Comparison of ENCODE assay signal across 8 cellular contexts in the genomic region with DNA sequence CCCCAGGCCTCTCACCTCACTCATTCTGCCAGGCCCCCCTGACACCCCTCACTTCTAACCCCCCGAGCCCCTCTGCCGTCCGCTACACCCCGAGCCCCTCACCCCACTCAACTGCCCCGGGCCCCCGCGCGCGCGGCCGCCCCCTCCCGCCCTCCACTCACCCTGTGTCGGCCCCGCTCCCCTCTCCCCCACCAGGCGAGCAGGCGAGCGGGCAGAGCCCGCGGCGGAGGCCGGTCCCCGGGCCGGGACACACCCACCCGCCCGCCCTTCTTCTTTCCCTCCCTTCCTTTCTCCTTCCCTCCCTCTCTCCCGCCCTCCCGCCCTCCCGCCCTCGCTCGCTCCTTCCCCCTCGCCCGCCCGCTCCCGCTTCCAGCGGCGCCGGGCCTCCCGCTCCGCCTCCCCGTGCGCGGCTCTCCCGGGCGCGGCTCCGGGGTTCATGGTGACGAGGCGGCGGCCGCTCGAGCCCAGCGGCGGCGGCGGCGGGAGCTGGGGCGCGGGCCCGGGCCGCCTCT. TPM values are rescaled to one million over a fixed set of nuclear protein-coding genes. Genes with fewer than 3 reads are reported as not detected.
A peak's percentile ranks its signal among the peaks of the same experiment; 100 is the strongest.
DNase-seq lines count a peak whose midpoint lies in the region; ATAC-seq and TF ChIP-seq lines count a peak whose summit lies in the region.

A gene with protein sequence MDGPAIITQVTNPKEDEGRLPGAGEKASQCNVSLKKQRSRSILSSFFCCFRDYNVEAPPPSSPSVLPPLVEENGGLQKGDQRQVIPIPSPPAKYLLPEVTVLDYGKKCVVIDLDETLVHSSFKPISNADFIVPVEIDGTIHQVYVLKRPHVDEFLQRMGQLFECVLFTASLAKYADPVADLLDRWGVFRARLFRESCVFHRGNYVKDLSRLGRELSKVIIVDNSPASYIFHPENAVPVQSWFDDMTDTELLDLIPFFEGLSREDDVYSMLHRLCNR (plus strand): TSS at position 341 of the 512 bp plus-strand sequence. CDS start 320 bp downstream, outside the sequence.

- H3K27ac ChIP-seq in skin epidermis: peak within 1 kb of the TSS; percentile 48 to 91 (median 80)

- peak; percentile 19 for TF ChIP-seq CTCF in chondrocyte (IDR thresholded peaks at IDR 0.05)

- peaks cover 42% of the 10 kb centered on the region for H3K4me1 Mint-ChIP-seq in chondrocyte (ENCODE audit: low read depth)

- no peaks in the 10 kb centered on the region for H3K9me3 Mint-ChIP-seq in chondrocyte (ENCODE audit: low read depth)

- no peaks in the 10 kb centered on the region for H3K27me3 Mint-ChIP-seq in chondrocyte (ENCODE audit: low read depth)

- peak within 1 kb of the TSS; percentile 46 to 67 (median 63) for H3K4me3 ChIP-seq in skin epidermis

- peak; percentile 17 for DNase-seq in SIG-M5 treated with dmso at 0.1 percent for 504 hours (lab: John Stamatoyannopoulos, UW; ENCODE audit: unreplicated experiment)
- DNase-seq in SIG-M5 (lab: John Stamatoyannopoulos, UW): no peak
- DNase-seq in RPMI7951 (ENCODE audit: low read depth): peak; percentile 68
- no peak for DNase-seq in chondrocyte (ENCODE audit: low spot score)
- peak; percentile 85 for DNase-seq in islet precursor cell
- DNase-seq in DMS79 (lab: John Stamatoyannopoulos, UW): no peak

- H3K27ac Mint-ChIP-seq in chondrocyte (ENCODE audit: unreplicated experiment): peak within 1 kb of the TSS; percentile 86

- no peak for ATAC-seq in GM21447 (IDR thresholded peaks at IDR 0.05; ENCODE audit: unreplicated experiment)

- H3K36me3 Mint-ChIP-seq in chondrocyte (ENCODE audit: low read depth): no peaks in the 10 kb centered on the region

- H3K4me3 Mint-ChIP-seq in chondrocyte (ENCODE audit: unreplicated experiment): peak within 1 kb of the TSS; percentile 89

RNA-seq across cellular contexts. Expression of the gene that starts here (rescaled TPM):
- total RNA-seq in RPMI7951 (2014; rRNA removed; shearing (Covaris generic)): 17.3 and 26.3 TPM in 2 replicates
- 29.6 to 43.5 TPM (median 41.5 TPM) in 3 replicates for total RNA-seq in chondrocyte

Comparison
In these comparisons a context has a peak if more than half of its experiments do, and no peak if none do; other contexts are left out.
1. DNase-seq: peak in SIG-M5 treated with dmso at 0.1 percent for 504 hours (single experiment), RPMI7951 (single experiment) and islet precursor cell (single experiment); none in SIG-M5 (single experiment), chondrocyte (single experiment) and DMS79 (single experiment).